In genomic region chr15:76932090-76932966, GRCh38 we compare ENCODE assay signal across 8 cellular contexts. TPM values are rescaled to one million over a fixed set of nuclear protein-coding genes. Genes with fewer than 3 reads are reported as not detected.
A peak's percentile ranks its signal among the peaks of the same experiment; 100 is the strongest.
DNase-seq lines count a peak whose midpoint lies in the region; TF ChIP-seq lines count a peak whose summit lies in the region.

No MANE protein-coding gene starts in this region.

- WGBS in liver: 18% methylated on average over 20 of the region's 20 CpGs

- peak overlapping the region; percentile 80 for H3K4me2 ChIP-seq in Karpas-422 (ENCODE audit: low read depth, low read length, poor library complexity, severe bottlenecking)

- H3K79me2 ChIP-seq in Karpas-422 (ENCODE audit: low read length): peaks cover 40% of the 10 kb centered on the region

- no peaks in the 10 kb centered on the region for H4K20me1 ChIP-seq in Karpas-422 (ENCODE audit: insufficient read depth, low read depth, low read length)

- in situ Hi-C loops in astrocyte of the spinal cord (cut with HindIII; ENCODE audit: low sequenced_read_pairs): no loop called here

- no peaks in the 10 kb centered on the region for H3K9me3 ChIP-seq in Karpas-422 (ENCODE audit: low read length)
- H3K9me3 ChIP-seq in liver (ENCODE audit: control insufficient read depth in 4 of 4, low read length in 3 of 4): no peaks in the 10 kb centered on the region
- H3K9me3 ChIP-seq in tibial artery: no peaks in the 10 kb centered on the region

- TF ChIP-seq CTCF in astrocyte of the spinal cord (IDR thresholded peaks at IDR 0.05; ENCODE audit: low read depth, low read length): no peak
- TF ChIP-seq CTCF in liver (IDR thresholded peaks at IDR 0.05; ENCODE audit: low read depth, low read length, missing input control): no peak
- TF ChIP-seq CTCF in tibial artery (IDR thresholded peaks at IDR 0.05): no peak

- H3K36me3 ChIP-seq in Karpas-422 (ENCODE audit: insufficient read depth, low read length): peaks cover 32% of the 10 kb centered on the region
- peaks cover under 1 to 11% (median 6%) of the 10 kb centered on the region in 4 donors for H3K36me3 ChIP-seq in liver (ENCODE audit: control insufficient read depth in 4 of 4, insufficient read depth in 3 of 4, low read depth in 1 of 4, low read length in 3 of 4)
- H3K36me3 ChIP-seq in tibial artery: peaks cover 6 to 26% (median 12%) of the 10 kb centered on the region in 3 donors

- no peak overlapping the region; the same call in 1 of the 2 replicates for H3K27ac ChIP-seq in Karpas-422 (ENCODE audit: low read length)
- peak overlapping the region; percentile 42 to 43 for H3K27ac ChIP-seq in liver (ENCODE audit: low read depth in 1 of 2, low read length in 2 of 2)
- H3K27ac ChIP-seq in tibial artery: peak overlapping the region; percentile 82 to 86

- H3K4me1 ChIP-seq in Karpas-422 (ENCODE audit: low read length) (peaks cover 27% of the 10 kb centered on the region), liver (ENCODE audit: control insufficient read depth in 4 of 4, insufficient read depth in 4 of 4, low read length in 3 of 4) (peaks cover 2 to 17% (median 10%) of the 10 kb centered on the region in 4 donors), tibial artery (peaks cover 0 to 19% (median 8%) of the 10 kb centered on the region in 4 donors)

- intact Hi-C loops in tibial artery (cut with DNase I; ENCODE audit: low total_unique reads): no loop called here

- no peaks in the 10 kb centered on the region for H3K9me2 ChIP-seq in Karpas-422 (replicated peaks; ENCODE audit: insufficient read depth, low read length)

- peak overlapping the region; percentile 89 for H3K4me3 ChIP-seq in Karpas-422 (ENCODE audit: low read length)
- H3K4me3 ChIP-seq in astrocyte of the spinal cord (ENCODE audit: low read depth, low read length): peak overlapping the region; percentile 62
- peak overlapping the region; percentile 61 to 94 (median 77) for H3K4me3 ChIP-seq in liver (ENCODE audit: low read depth in 1 of 3, low read length in 3 of 3)
- H3K4me3 ChIP-seq in tibial artery: peak overlapping the region; percentile 81 to 95

- H3K27me3 ChIP-seq in Karpas-422 (ENCODE audit: low read length): no peaks in the 10 kb centered on the region
- no peaks in the 10 kb centered on the region for H3K27me3 ChIP-seq in liver (ENCODE audit: control insufficient read depth in 4 of 4, insufficient read depth in 4 of 4, low read length in 3 of 4)
- no peaks in the 10 kb centered on the region for H3K27me3 ChIP-seq in tibial artery

- H2AFZ ChIP-seq in Karpas-422 (ENCODE audit: low read length): peak overlapping the region; percentile 1; the same call in 1 of the 2 replicates

- H3K9ac ChIP-seq in Karpas-422 (ENCODE audit: low read length) (peak overlapping the region; percentile 88), liver (ENCODE audit: low read depth in 1 of 2, low read length in 2 of 2) (peak overlapping the region; percentile 49 to 68)

- no peak for TF ChIP-seq RAD21 in liver (IDR thresholded peaks at IDR 0.05)

- DNase-seq in DMS 273 (lab: John Stamatoyannopoulos, UW; ENCODE audit: unreplicated experiment) (peak; percentile 18), DMS 273 treated with DMSO at 0.1 percent for 48 hours (lab: John Stamatoyannopoulos, UW) (no peak), Karpas-422 (peak; percentile 59), astrocyte of the spinal cord (ENCODE audit: low read depth, low spot score) (peak; percentile 23), tibial artery (no peak), NCI-H2029 treated with DMSO at 0.1 percent for 48 hours (lab: John Stamatoyannopoulos, UW) (no peak), germinal center (ENCODE audit: low spot score) (no peak)

TF ChIP-seq in liver, 16 proteins besides CTCF, POLR2A, EP300 and RAD21:
- TF ChIP-seq ZBTB33 (IDR thresholded peaks at IDR 0.05): no peak
- no peak for TF ChIP-seq EGR1 (IDR thresholded peaks at IDR 0.05; ENCODE audit: low read depth in 2 of 2)
- TF ChIP-seq FOXA2 (IDR thresholded peaks at IDR 0.05): no peak
- no peak for TF ChIP-seq MAX (IDR thresholded peaks at IDR 0.05)
- no peak for TF ChIP-seq YY1 (IDR thresholded peaks at IDR 0.05)
- no peak for TF ChIP-seq REST (IDR thresholded peaks at IDR 0.05)

RNA-seq across cellular contexts. Expression of gene RCN2, which starts 0.8 kb away (rescaled TPM):
- total RNA-seq in Karpas-422 (2014; rRNA removed; shearing (Covaris generic); ENCODE audit: low replicate concordance): 69.3 and 84.8 TPM in 2 replicates
- 10 to 100 TPM; 12.0 to 28.2 TPM for total RNA-seq in liver
- 10 to 100 TPM in 1 of 2 donors, 1 to 10 TPM in 1; 8.7 to 18.2 TPM for polyA plus RNA-seq in liver

RNA-seq across cellular contexts. Expression of gene SCAPER, which starts 27.2 kb away (rescaled TPM):
- total RNA-seq in Karpas-422 (2014; rRNA removed; shearing (Covaris generic); ENCODE audit: low replicate concordance): 4.3 and 6.3 TPM in 2 replicates
- total RNA-seq in liver: 10 to 100 TPM in 1 of 2 donors, 1 to 10 TPM in 1; 6.0 to 18.0 TPM
- 10 to 100 TPM in 1 of 2 donors, 1 to 10 TPM in 1; 3.3 to 13.9 TPM for polyA plus RNA-seq in liver

Comparison
In these comparisons a context has a peak if more than half of its experiments do, and no peak if none do; other contexts are left out.
1. DNase-seq: peak in DMS 273 (single experiment), Karpas-422 (single experiment) and astrocyte of the spinal cord (single experiment); none in DMS 273 treated with DMSO at 0.1 percent for 48 hours (single experiment), tibial artery (0 of 2), NCI-H2029 treated with DMSO at 0.1 percent for 48 hours (single experiment) and germinal center (single experiment).
2. Peak in every context shown above with its lines, with median percentiles within 50 percentile points of each other: H3K4me3 ChIP-seq.